In genomic region chr2:179985163-179985820, GRCh38 we compare ENCODE assay signal across 14 cellular contexts. TPM values are rescaled to one million over a fixed set of nuclear protein-coding genes. Genes with fewer than 3 reads are reported as not detected.
A peak's percentile ranks its signal among the peaks of the same experiment; 100 is the strongest.
DNase-seq lines count a peak whose midpoint lies in the region; ATAC-seq and TF ChIP-seq lines count a peak whose summit lies in the region.
"Had no signal": no experiment of that assay in that cellular context is flagged by ENCODE, and none has a peak within 500 bp of the region (broad histone marks: within the 10 kb centered on the region; RNA-seq: fewer than 3 reads in every experiment).

No MANE protein-coding gene starts in this region.

- TF ChIP-seq CTCF in CD4-positive, alpha-beta T cell (IDR thresholded peaks at IDR 0.05): no peak

- intact Hi-C loops in CD4-positive, alpha-beta T cell (cut with DNase I, micrococcal nuclease): no loop called here

- H3K4me3 Mint-ChIP-seq in effector memory CD8-positive, alpha-beta T cell: peak overlapping the region; percentile 29 to 57
- H3K4me3 Mint-ChIP-seq in CD4-positive, alpha-beta T cell: no peak overlapping the region

- peaks cover 50% of the 10 kb centered on the region for H3K36me3 Mint-ChIP-seq in effector memory CD8-positive, alpha-beta T cell (ENCODE audit: insufficient read depth)
- peaks cover 92% of the 10 kb centered on the region for H3K36me3 Mint-ChIP-seq in CD4-positive, alpha-beta T cell (ENCODE audit: low read depth)

- peak overlapping the region; percentile 47 to 86 for H3K27ac Mint-ChIP-seq in effector memory CD8-positive, alpha-beta T cell
- no peak overlapping the region for H3K27ac Mint-ChIP-seq in CD4-positive, alpha-beta T cell
- H3K27ac Mint-ChIP-seq: naive thymus-derived CD4-positive, alpha-beta T cell had no signal

- no peaks in the 10 kb centered on the region for H3K9me3 Mint-ChIP-seq in effector memory CD8-positive, alpha-beta T cell
- no peaks in the 10 kb centered on the region for H3K9me3 Mint-ChIP-seq in CD4-positive, alpha-beta T cell

- ATAC-seq in GM18870 (IDR thresholded peaks at IDR 0.05; ENCODE audit: unreplicated experiment) (peak; percentile 98), GM21529 (IDR thresholded peaks at IDR 0.05; ENCODE audit: unreplicated experiment) (peak; percentile 96), HG03103 (IDR thresholded peaks at IDR 0.05; ENCODE audit: low read depth, unreplicated experiment) (peak; percentile 96)
- peak; percentile 41 for ATAC-seq in effector memory CD8-positive, alpha-beta T cell (replicated peaks)
- no peak for ATAC-seq in CD4-positive, alpha-beta T cell (ENCODE audit: poor library complexity)
- ATAC-seq: naive thymus-derived CD4-positive, alpha-beta T cell; PC-3 had no signal

- POLR2A ChIA-PET in CD4-positive, alpha-beta T cell (lab: Charles Lee): no interaction called here

- H3K4me1 Mint-ChIP-seq in effector memory CD8-positive, alpha-beta T cell (ENCODE audit: low read depth in 2 of 2): peaks cover 2 to 18% of the 10 kb centered on the region in 2 donors
- peaks cover 5% of the 10 kb centered on the region for H3K4me1 Mint-ChIP-seq in CD4-positive, alpha-beta T cell (ENCODE audit: low read depth)

- H3K9me3 ChIP-seq in CD4-positive, alpha-beta T cell (ENCODE audit: control insufficient read depth, low read length): no peaks in the 10 kb centered on the region
- H3K9me3 ChIP-seq: esophagus muscularis mucosa, spleen had no signal

- H3K27ac ChIP-seq in CD4-positive, alpha-beta T cell (ENCODE audit: low read depth, low read length): no peak overlapping the region
- H3K27ac ChIP-seq: esophagus muscularis mucosa, spleen, VCaP had no signal

- DNase-seq in effector memory CD8-positive, alpha-beta T cell: no peak
- DNase-seq in NCI-H2081 (lab: John Stamatoyannopoulos, UW): no peak
- no peak for DNase-seq in SK-N-DZ (ENCODE audit: low spot score)
- no peak for DNase-seq in CD4-positive, alpha-beta T cell
- DNase-seq in GF-D8 (lab: John Stamatoyannopoulos, UW): no peak
- DNase-seq: naive thymus-derived CD4-positive, alpha-beta T cell; NCI-H1930; PC-3; spleen had no signal

- H3K27me3 ChIP-seq in CD4-positive, alpha-beta T cell (ENCODE audit: control insufficient read depth, insufficient read depth, low read length): no peaks in the 10 kb centered on the region
- H3K27me3 ChIP-seq: esophagus muscularis mucosa, spleen had no signal

- H3K27me3 Mint-ChIP-seq in effector memory CD8-positive, alpha-beta T cell: no peaks in the 10 kb centered on the region
- no peaks in the 10 kb centered on the region for H3K27me3 Mint-ChIP-seq in CD4-positive, alpha-beta T cell
- H3K27me3 Mint-ChIP-seq: naive thymus-derived CD4-positive, alpha-beta T cell had no signal

- CTCF ChIA-PET in CD4-positive, alpha-beta T cell (lab: Charles Lee): no interaction called here

RNA-seq across cellular contexts. Expression of gene CWC22, which starts 21.8 kb away (rescaled TPM):
- 10.0 and 12.8 TPM in 2 replicates for polyA plus RNA-seq in SK-N-DZ (2014; cell fraction: cytosol; rRNA removed)
- polyA plus RNA-seq in SK-N-DZ (2014; cell fraction: nucleus; rRNA removed): 17.2 and 22.7 TPM in 2 replicates
- total RNA-seq in CD4-positive, alpha-beta T cell: 10 to 100 TPM; 11.8 to 12.0 TPM
